In the genomic region with DNA sequence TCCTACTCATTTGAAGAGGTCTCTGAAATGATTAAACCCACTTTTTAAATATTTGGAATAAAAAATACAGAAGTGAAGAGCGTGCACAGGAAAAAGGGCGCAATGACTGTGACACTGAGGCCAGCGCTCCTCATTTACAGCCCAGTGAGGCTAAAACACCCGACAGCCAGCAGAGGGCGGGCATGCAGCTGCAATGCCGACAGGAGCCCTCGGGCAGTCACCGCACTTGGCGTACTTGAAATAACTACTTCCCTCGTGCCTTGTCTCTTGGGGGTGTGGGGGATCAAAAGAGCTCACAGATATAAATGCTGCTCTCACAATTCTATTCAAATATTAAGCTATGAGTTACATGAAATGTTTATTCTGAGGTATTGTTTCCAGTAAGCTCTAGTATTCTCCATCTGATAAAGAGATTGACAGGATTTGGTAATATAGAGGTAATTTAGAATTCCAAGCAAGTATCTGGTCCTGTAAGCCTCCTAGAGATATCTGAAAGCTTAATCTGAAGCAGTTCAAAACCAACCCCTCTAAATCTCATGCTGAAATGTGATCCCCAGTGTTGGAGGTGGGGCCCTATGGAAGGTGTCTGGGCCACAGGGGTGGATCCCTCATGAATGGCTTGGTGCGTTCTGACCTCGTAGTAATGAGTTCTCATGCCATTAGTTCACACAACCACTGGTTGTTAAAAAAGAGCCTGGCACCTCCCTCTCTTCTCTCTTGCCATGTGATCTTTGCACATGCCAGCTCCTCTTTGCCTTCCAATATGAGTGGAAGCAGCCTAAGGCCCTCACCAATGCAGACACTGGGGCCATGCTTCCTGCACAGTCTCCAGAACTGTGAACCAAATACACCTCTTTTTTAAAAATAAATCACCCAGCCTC, we compare ENCODE assay signal across 8 cellular contexts.
A peak's percentile ranks its signal among the peaks of the same experiment; 100 is the strongest.
DNase-seq lines count a peak whose midpoint lies in the region; ATAC-seq and TF ChIP-seq lines count a peak whose summit lies in the region.

No MANE protein-coding gene starts in this region.

- CTCF ChIA-PET in BJ (lab: Yijun Ruan, JAX) (interaction anchor here (0.5 to 2.8 kb wide), 23 partner anchors 10 to 579 kb away, joined by 3 to 26 read pairs (median 3); no protein-coding TSS in a partner anchor), Panc1 (lab: Charles Lee) (interaction anchor here (0.7 to 0.9 kb wide), 2 partner anchors 461 to 463 kb away, joined by 3 to 4 read pairs; no protein-coding TSS in a partner anchor)

- no peaks in the 10 kb centered on the region for H3K9me2 ChIP-seq in neural cell (ENCODE audit: insufficient read depth, low read length)

- no peaks in the 10 kb centered on the region for H3F3A ChIP-seq in neural cell (ENCODE audit: insufficient read depth, low read length, poor library complexity, severe bottlenecking)

- no TSS peak for BruUV-seq in Panc1 (replicated peaks; lab: Mats Ljungman, UMichigan)

- peaks cover 3% of the 10 kb centered on the region; the same call in 1 of the 2 replicates for H3K36me3 ChIP-seq in BJ (ENCODE audit: control insufficient read depth, insufficient read depth, low read length)
- H3K36me3 ChIP-seq in Panc1 (ENCODE audit: control insufficient read depth, insufficient read depth, low read length), result peaks cover 25% of the 10 kb centered on the region
- H3K36me3 ChIP-seq in neural cell (ENCODE audit: insufficient read depth, low read length), result peaks cover 12% of the 10 kb centered on the region

- no peak overlapping the region for H3K9ac ChIP-seq in neural cell (ENCODE audit: low read length)

- TF ChIP-seq RAD21 in neural cell (conservative IDR thresholded peaks at IDR 0.05), result peak; percentile 95

- peak; percentile 95 for TF ChIP-seq CTCF in BJ (IDR thresholded peaks at IDR 0.05; ENCODE audit: insufficient read depth, low read depth, low read length)
- TF ChIP-seq CTCF in Panc1 (IDR thresholded peaks at IDR 0.05), result peak; percentile 96
- TF ChIP-seq CTCF in fibroblast of mammary gland (conservative IDR thresholded peaks at IDR 0.05; ENCODE audit: control insufficient read depth, insufficient read depth, low read depth, low read length), result peak; percentile 90
- peak; percentile 90 for TF ChIP-seq CTCF in neural cell (IDR thresholded peaks at IDR 0.05; ENCODE audit: poor library complexity, severe bottlenecking)

- intact Hi-C loops in Panc1 (cut with micrococcal nuclease; ENCODE audit: unreplicated experiment), result loop anchor here (2.0 to 5.0 kb wide), 3 partner anchors 185 to 576 kb away; no protein-coding TSS in a partner anchor

- no peaks in the 10 kb centered on the region for H3K9me3 ChIP-seq in Panc1 (ENCODE audit: control insufficient read depth, insufficient read depth, low read depth, low read length)
- no peaks in the 10 kb centered on the region for H3K9me3 ChIP-seq in neural cell (ENCODE audit: low read length)

- POLR2A ChIA-PET in BJ (lab: Charles Lee) (no interaction called here), Panc1 (lab: Charles Lee) (no interaction called here)

- in situ Hi-C loops in Panc1 (cut with HindIII; ENCODE audit: low pct_unique_long_range_greater_than_20kb, low sequenced_read_pairs), result no loop called here

- H3K4me3 ChIP-seq in BJ (ENCODE audit: low read depth, low read length), result no peak overlapping the region
- no peak overlapping the region for H3K4me3 ChIP-seq in Panc1 (ENCODE audit: low read depth in 2 of 2, low read length in 2 of 2)
- no peak overlapping the region for H3K4me3 ChIP-seq in fibroblast of mammary gland (ENCODE audit: control insufficient read depth, low read depth, low read length)
- H3K4me3 ChIP-seq in neural cell (ENCODE audit: low read length), result no peak overlapping the region

- H2AFZ ChIP-seq in neural cell (ENCODE audit: low read depth, low read length), result no peak overlapping the region

- no peaks in the 10 kb centered on the region for H3K79me2 ChIP-seq in neural cell (replicated peaks; ENCODE audit: insufficient read depth, low read length)

- TF ChIP-seq EP300 in neural cell (conservative IDR thresholded peaks at IDR 0.05; ENCODE audit: poor library complexity, severe bottlenecking), result peak; percentile 29

- no peak overlapping the region for H3K27ac ChIP-seq in Panc1 (ENCODE audit: low read length)
- no peak overlapping the region for H3K27ac ChIP-seq in neural cell (ENCODE audit: low read length)

- no peak overlapping the region for H3K4me2 ChIP-seq in neural cell (ENCODE audit: low read length)

- no peaks in the 10 kb centered on the region for H3K4me1 ChIP-seq in Panc1 (ENCODE audit: control insufficient read depth, insufficient read depth, low read length)

- H3K27me3 ChIP-seq in BJ (ENCODE audit: control insufficient read depth, insufficient read depth, low read length) (no peaks in the 10 kb centered on the region), Panc1 (ENCODE audit: control insufficient read depth, insufficient read depth, low read length) (no peaks in the 10 kb centered on the region), neural cell (ENCODE audit: insufficient read depth, low read depth, low read length) (no peaks in the 10 kb centered on the region)

- peak; percentile 4 for DNase-seq in BJ (ENCODE audit: low read depth)
- peak; percentile 58 for DNase-seq in LHCN-M2 (ENCODE audit: low read depth)
- peak; percentile 43 for DNase-seq in Panc1 (ENCODE audit: low read depth, low spot score)
- DNase-seq in activated T-cell treated with anti-CD3 and anti-CD28 coated beads, Interleukin-2, amount 50 U/mL, for 48 hours, result peak; percentile 84
- DNase-seq in fibroblast of mammary gland (ENCODE audit: low read depth), result peak; percentile 71
- DNase-seq in stimulated activated naive CD4-positive, alpha-beta T cell treated with Interleukin-2 at 50 U/mL for 16 hours (lab: John Stamatoyannopoulos, UW), result peak; percentile 71

- peak; percentile 81 for ATAC-seq in GM19463 (IDR thresholded peaks at IDR 0.05; ENCODE audit: unreplicated experiment)
- ATAC-seq in Panc1, result peak; percentile 99

- no peaks in the 10 kb centered on the region for H4K20me1 ChIP-seq in neural cell (ENCODE audit: insufficient read depth)

TF ChIP-seq in neural cell, 6 proteins besides CTCF, POLR2A, EP300 and RAD21:
- TF ChIP-seq SMC3 (conservative IDR thresholded peaks at IDR 0.05; ENCODE audit: poor library complexity), result peak; percentile 98
- TF ChIP-seq TAF1 (IDR thresholded peaks at IDR 0.05; ENCODE audit: low read depth), result no peak
- TF ChIP-seq, protein P1, sequence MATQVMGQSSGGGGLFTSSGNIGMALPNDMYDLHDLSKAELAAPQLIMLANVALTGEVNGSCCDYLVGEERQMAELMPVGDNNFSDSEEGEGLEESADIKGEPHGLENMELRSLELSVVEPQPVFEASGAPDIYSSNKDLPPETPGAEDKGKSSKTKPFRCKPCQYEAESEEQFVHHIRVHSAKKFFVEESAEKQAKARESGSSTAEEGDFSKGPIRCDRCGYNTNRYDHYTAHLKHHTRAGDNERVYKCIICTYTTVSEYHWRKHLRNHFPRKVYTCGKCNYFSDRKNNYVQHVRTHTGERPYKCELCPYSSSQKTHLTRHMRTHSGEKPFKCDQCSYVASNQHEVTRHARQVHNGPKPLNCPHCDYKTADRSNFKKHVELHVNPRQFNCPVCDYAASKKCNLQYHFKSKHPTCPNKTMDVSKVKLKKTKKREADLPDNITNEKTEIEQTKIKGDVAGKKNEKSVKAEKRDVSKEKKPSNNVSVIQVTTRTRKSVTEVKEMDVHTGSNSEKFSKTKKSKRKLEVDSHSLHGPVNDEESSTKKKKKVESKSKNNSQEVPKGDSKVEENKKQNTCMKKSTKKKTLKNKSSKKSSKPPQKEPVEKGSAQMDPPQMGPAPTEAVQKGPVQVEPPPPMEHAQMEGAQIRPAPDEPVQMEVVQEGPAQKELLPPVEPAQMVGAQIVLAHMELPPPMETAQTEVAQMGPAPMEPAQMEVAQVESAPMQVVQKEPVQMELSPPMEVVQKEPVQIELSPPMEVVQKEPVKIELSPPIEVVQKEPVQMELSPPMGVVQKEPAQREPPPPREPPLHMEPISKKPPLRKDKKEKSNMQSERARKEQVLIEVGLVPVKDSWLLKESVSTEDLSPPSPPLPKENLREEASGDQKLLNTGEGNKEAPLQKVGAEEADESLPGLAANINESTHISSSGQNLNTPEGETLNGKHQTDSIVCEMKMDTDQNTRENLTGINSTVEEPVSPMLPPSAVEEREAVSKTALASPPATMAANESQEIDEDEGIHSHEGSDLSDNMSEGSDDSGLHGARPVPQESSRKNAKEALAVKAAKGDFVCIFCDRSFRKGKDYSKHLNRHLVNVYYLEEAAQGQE (IDR thresholded peaks at IDR 0.05; ENCODE audit: borderline replicate concordance), result no peak
- no peak for TF ChIP-seq POLR2AphosphoS5 (IDR thresholded peaks at IDR 0.05)
- peak; percentile 20 for TF ChIP-seq MXI1 (conservative IDR thresholded peaks at IDR 0.05; ENCODE audit: poor library complexity, severe bottlenecking)
- no peak for TF ChIP-seq EZH2 (IDR thresholded peaks at IDR 0.05; ENCODE audit: borderline replicate concordance, insufficient read depth, low read length, poor library complexity, severe bottlenecking)

Comparison
In these comparisons a context has a peak if more than half of its experiments do, and no peak if none do; other contexts are left out.
1. DNase-seq: peak in every context shown above with its lines; median percentile 84 in activated T-cell treated with anti-CD3 and anti-CD28 coated beads, Interleukin-2, amount 50 U/mL, for 48 hours; 71 in fibroblast of mammary gland; 71 in stimulated activated naive CD4-positive, alpha-beta T cell treated with Interleukin-2 at 50 U/mL for 16 hours; 58 in LHCN-M2; 43 in Panc1; 4 in BJ.